Comparison of ENCODE assay signal across 20 cellular contexts in the genomic region with DNA sequence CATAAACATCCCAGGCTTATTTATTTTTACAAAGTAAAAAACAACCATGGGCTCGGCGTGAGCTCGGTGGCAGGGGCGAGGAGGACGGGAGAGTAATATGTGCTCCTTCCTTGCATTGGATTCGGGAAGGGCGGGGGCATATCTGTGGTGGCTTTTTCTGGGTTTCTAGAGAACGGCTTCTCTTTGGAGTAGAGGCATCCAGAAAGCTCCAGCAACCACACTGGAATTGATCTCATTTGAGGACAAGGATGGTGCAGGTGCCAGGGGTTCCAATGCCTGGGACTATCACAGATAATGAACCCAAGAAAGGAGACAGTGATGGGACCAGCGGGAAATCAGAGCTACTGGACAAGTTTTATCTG. TPM values are rescaled to one million over a fixed set of nuclear protein-coding genes. Genes with fewer than 3 reads are reported as not detected.
"Had no signal": no experiment of that assay in that cellular context is flagged by ENCODE, and none has a peak within 500 bp of the region (broad histone marks: within the 10 kb centered on the region; RNA-seq: fewer than 3 reads in every experiment).

No MANE protein-coding gene starts in this region.

- FAIRE-seq: frontal cortex had no signal

- H3K4me3 ChIP-seq: body of pancreas, dorsolateral prefrontal cortex, lower lobe of right lung, prostate gland had no signal

- H3K27me3 ChIP-seq: body of pancreas, dorsolateral prefrontal cortex had no signal

- H3K4me1 ChIP-seq: body of pancreas, lower lobe of right lung, prostate gland had no signal

- H3K27ac ChIP-seq: body of pancreas, lower lobe of right lung, prostate gland had no signal

- ATAC-seq: activated CD8-positive, alpha-beta memory T cell treated with anti-CD3 and anti-CD28 coated beads, Interleukin-2, amount 10 ng/mL, durations not matched to agents 7 days and 5 days; body of pancreas; lower lobe of right lung; SK-N-SH treated with all-trans-retinoic acid at 6 μM for 48 hours; T-cell had no signal

- H3K9me3 ChIP-seq: body of pancreas, lower lobe of right lung, prostate gland had no signal

- DNase-seq: activated B cell treated with CpG ODN at 0.5 μM for 24 hours; activated CD4-positive, alpha-beta memory T cell treated with anti-CD3 and anti-CD28 coated beads, Interleukin-2, amount 10 ng/mL, durations not matched to agents 7 days and 5 days; activated CD4-positive, alpha-beta T cell treated with anti-CD3 and anti-CD28 coated beads for 48 hours; activated CD8-positive, alpha-beta memory T cell treated with anti-CD3 and anti-CD28 coated beads, Interleukin-2, amount 10 ng/mL, durations not matched to agents 7 days and 5 days; activated naive CD8-positive, alpha-beta T cell treated with anti-CD3 and anti-CD28 coated beads, Interleukin-2, amount 10 ng/mL, durations not matched to agents 7 days and 5 days; body of pancreas; caudate nucleus; dorsolateral prefrontal cortex; head of caudate nucleus; immature natural killer cell; lower lobe of right lung; occipital lobe; stimulated activated CD4-positive, alpha-beta T cell treated with anti-CD3 and anti-CD28 coated beads, Interleukin-1b, Interleukin-23, amount 100 ng/mL, for 48 hours; stimulated activated CD8-positive, alpha-beta memory T cell treated with anti-CD3 and anti-CD28 coated beads, Interleukin-4, amount 100 ng/mL, for 48 hours; stimulated activated naive CD4-positive, alpha-beta T cell treated with Interleukin-2 at 50 U/mL for 16 hours; T-cell had no signal

- H3K36me3 ChIP-seq: prostate gland had no signal

RNA-seq across cellular contexts. Expression of a gene that starts 18.9 kb away (rescaled TPM):
- total RNA-seq: activated naive CD8-positive, alpha-beta T cell treated with anti-CD3 and anti-CD28 coated beads, Interleukin-2, amount 10 ng/mL, durations not matched to agents 7 days and 5 days; epithelial cell of proximal tubule had no signal
- polyA plus RNA-seq: immature natural killer cell had no signal
